ENCODE assay signal across 23 cellular contexts in the genomic region with DNA sequence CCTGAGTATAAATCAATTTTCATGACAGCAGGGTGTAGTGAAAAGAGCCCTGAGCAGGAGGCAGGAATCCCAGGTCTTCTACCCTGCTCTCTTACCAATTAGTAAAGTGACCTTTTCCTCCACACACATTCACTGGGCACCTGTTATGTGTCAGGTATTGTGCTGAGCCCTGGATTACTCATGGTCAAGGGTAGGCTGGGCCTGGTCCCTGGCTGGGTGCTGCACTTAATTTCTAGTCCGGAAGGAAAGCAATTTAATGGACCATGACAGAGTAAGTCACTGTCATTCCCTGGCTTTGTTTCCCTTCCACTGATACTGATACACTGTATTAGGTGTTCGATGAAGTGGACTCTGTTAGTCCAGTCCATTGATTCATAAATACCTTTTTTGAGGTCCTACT. TPM values are rescaled to one million over a fixed set of nuclear protein-coding genes. Genes with fewer than 3 reads are reported as not detected.
"Had no signal": no experiment of that assay in that cellular context is flagged by ENCODE, and none has a peak within 500 bp of the region (broad histone marks: within the 10 kb centered on the region; RNA-seq: fewer than 3 reads in every experiment).

No MANE protein-coding gene starts in this region.

- H3K9me3 ChIP-seq: esophagus muscularis mucosa, gastroesophageal sphincter, heart left ventricle, lower lobe of right lung, psoas muscle, right lobe of liver, transverse colon, vagina had no signal

- ATAC-seq: foreskin keratinocyte; gastroesophageal sphincter; heart left ventricle; left colon; left ventricle myocardium superior; lower lobe of right lung; naive thymus-derived CD8-positive, alpha-beta T cell; psoas muscle; right lobe of liver; stimulated activated naive B cell treated with anti-CD40 and anti-IgM and Interleukin-4, amounts not matched to agents 10 μg/mL and 1 μg/mL and 100 μg/mL, for 72 hours had no signal

- H3K27me3 ChIP-seq: dorsolateral prefrontal cortex, esophagus muscularis mucosa, foreskin keratinocyte, gastroesophageal sphincter, heart left ventricle, hepatocyte, right lobe of liver, transverse colon, vagina had no signal

- FAIRE-seq: colon, kidney, small intestine had no signal

- H3K4me1 ChIP-seq: esophagus muscularis mucosa, foreskin keratinocyte, gastroesophageal sphincter, heart left ventricle, lower lobe of right lung, psoas muscle, right lobe of liver, transverse colon, vagina had no signal

- H3K36me3 ChIP-seq: esophagus muscularis mucosa, gastroesophageal sphincter, heart left ventricle, lower lobe of right lung, right lobe of liver, transverse colon, vagina had no signal

- DNase-seq: dorsolateral prefrontal cortex; effector CD4-positive, alpha-beta T cell; foreskin keratinocyte; heart left ventricle; kidney; left colon; left ventricle myocardium superior; lower lobe of right lung; naive thymus-derived CD8-positive, alpha-beta T cell; nephron progenitor cell; nucleus accumbens; psoas muscle; right lobe of liver; small intestine; stimulated activated CD4-positive, alpha-beta T cell treated with anti-CD3 and anti-CD28 coated beads, Interleukin-15, amount 100 ng/mL, for 24 hours; stimulated activated CD4-positive, alpha-beta T cell treated with anti-CD3 and anti-CD28 coated beads, Interleukin-2, amount 100 ng/mL, for 48 hours; stimulated activated naive B cell treated with anti-CD40 and anti-IgM and Interleukin-4, amounts not matched to agents 10 μg/mL and 1 μg/mL and 100 μg/mL, for 72 hours; transverse colon had no signal

- H3K4me3 ChIP-seq: dorsolateral prefrontal cortex, esophagus muscularis mucosa, gastroesophageal sphincter, heart left ventricle, hepatocyte, lower lobe of right lung, psoas muscle, right lobe of liver, transverse colon, vagina had no signal

RNA-seq across cellular contexts. Expression of gene BRINP1, which starts 29.1 kb away (rescaled TPM):
- polyA plus RNA-seq: naive thymus-derived CD8-positive, alpha-beta T cell had no signal
